8 cellular contexts compared by ENCODE assay signal in the genomic region with DNA sequence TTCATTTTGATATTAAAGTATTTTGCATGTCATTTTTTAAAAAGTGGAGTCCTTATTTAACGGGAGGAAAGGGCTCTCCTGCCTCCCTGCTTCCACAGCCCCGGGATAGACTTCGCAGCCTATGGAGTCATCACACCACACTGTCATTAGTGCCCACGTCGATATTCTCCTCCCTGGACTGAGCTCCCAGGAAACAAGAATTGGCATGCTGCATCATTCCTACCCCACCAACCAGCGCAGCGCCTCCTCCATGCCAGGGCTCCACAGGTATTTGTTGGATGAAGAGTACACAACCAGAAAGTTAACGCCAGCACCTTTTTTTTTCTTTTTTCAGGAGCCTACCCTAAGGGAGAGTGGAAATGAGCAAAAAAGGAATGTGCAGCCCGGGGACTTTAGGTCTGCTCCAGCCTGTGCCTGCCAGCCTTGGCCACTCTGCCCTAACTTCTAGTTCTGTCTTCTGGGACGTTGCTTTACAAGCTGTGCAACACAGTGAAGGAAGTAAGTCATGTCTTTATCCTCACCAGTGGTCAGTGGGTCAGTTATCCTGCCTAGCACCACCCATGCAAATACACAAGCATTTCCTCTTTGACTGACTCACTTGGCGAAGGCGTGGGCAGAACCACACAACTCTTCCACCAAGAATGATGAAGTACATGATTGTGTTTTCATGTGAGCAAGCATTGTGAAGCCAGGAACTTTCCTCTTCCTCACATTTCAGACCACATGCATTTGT.
DNase-seq lines count a peak whose midpoint lies in the region; ATAC-seq and TF ChIP-seq lines count a peak whose summit lies in the region.

No MANE protein-coding gene starts in this region.

- H3K27ac ChIP-seq in SJSA1 = no peak overlapping the region; the same call in 1 of the 2 replicates
- H3K27ac ChIP-seq in upper lobe of left lung = no peak overlapping the region

- no peak for TF ChIP-seq POLR2A in upper lobe of left lung (IDR thresholded peaks at IDR 0.05)

- H3K36me3 ChIP-seq in SJSA1 = no peaks in the 10 kb centered on the region
- no peaks in the 10 kb centered on the region for H3K36me3 ChIP-seq in upper lobe of left lung

- H3K4me3 ChIP-seq in SJSA1 (no peak overlapping the region), upper lobe of left lung (no peak overlapping the region)

- WGBS in upper lobe of left lung, 2 donors = 71 to 75% methylated on average over 12 of the region's 12 CpGs

- TF ChIP-seq EP300 in upper lobe of left lung (IDR thresholded peaks at IDR 0.05) = no peak

- ATAC-seq in upper lobe of left lung (ENCODE audit: low FRiP score in 2 of 2) (peak; percentile 70 to 85), GM21526 (IDR thresholded peaks at IDR 0.05; ENCODE audit: low FRiP score, unreplicated experiment) (no peak)

- no peaks in the 10 kb centered on the region for H3K9me3 ChIP-seq in SJSA1 (replicated peaks)
- no peaks in the 10 kb centered on the region for H3K9me3 ChIP-seq in upper lobe of left lung

- peaks cover 16% of the 10 kb centered on the region for H3K4me1 ChIP-seq in SJSA1 (replicated peaks)
- peaks cover 0 to 6% (median 2%) of the 10 kb centered on the region in 4 donors for H3K4me1 ChIP-seq in upper lobe of left lung

- H3K27me3 ChIP-seq in SJSA1 (replicated peaks) (no peaks in the 10 kb centered on the region), upper lobe of left lung (no peaks in the 10 kb centered on the region)

- TF ChIP-seq CTCF in upper lobe of left lung (IDR thresholded peaks at IDR 0.05) = no peak

- DNase-seq in AG20443 (ENCODE audit: low spot score) = peak; percentile 90
- peak; percentile 35 for DNase-seq in H4 (ENCODE audit: low spot score)
- DNase-seq in SJSA1 (ENCODE audit: low read depth in 1 of 2, low spot score in 2 of 2) = peak; percentile 56 to 62
- DNase-seq in glomerular endothelial cell (ENCODE audit: extremely low read depth, low read depth, low spot score) = peak; percentile 67
- DNase-seq in upper lobe of left lung = peak in 1 of 2 donors; percentile 54
- no peak for DNase-seq in germinal center (ENCODE audit: low spot score)
- DNase-seq in NCI-H2081 (lab: John Stamatoyannopoulos, UW) = no peak

Comparison
In these comparisons a context has a peak if more than half of its experiments do, and no peak if none do; other contexts are left out.
1. DNase-seq: peak in AG20443 (single experiment), H4 (single experiment), SJSA1 (2 of 2) and glomerular endothelial cell (single experiment); none in germinal center (single experiment) and NCI-H2081 (0 of 2).